7 cellular contexts compared by ENCODE assay signal in the genomic region with DNA sequence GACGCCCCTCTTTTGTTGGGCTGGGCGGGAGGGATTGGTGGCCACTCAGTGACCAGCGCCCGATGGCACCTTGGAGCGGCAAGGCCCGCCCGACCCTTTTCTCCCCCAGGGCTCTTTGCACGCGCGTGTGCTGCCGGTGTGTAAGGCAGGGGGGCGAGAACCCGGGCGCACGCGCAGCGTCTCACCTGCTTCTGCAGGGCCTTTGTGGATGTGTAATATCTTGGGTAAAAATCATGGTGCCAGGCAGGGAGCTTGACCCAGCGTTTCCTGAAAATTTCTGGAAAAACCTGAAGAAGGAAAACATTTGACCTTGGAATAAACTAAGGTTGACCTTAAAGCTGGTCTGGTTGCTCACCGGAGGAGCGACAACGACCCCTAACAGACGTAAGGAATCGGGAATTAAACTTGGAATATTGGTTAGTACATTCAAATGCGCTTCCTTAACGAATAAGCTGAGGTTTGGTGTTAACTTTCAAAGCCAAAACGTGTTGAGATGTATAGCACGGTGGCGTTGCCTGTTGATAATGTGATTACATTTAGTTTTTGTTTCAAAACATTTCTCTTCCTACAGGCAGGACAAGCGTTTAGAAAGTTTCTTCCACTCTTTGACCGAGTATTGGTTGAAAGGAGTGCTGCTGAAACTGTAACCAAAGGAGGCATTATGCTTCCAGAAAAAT. TPM values are rescaled to one million over a fixed set of nuclear protein-coding genes. Genes with fewer than 3 reads are reported as not detected.
A peak's percentile ranks its signal among the peaks of the same experiment; 100 is the strongest.
DNase-seq lines count a peak whose midpoint lies in the region; ATAC-seq and TF ChIP-seq lines count a peak whose summit lies in the region.

No MANE protein-coding gene starts in this region.

- TF ChIP-seq CTCF in upper lobe of right lung (IDR thresholded peaks at IDR 0.05), result no peak

- peak overlapping the region in 1 of 2 experiments; percentile 9 for H3K4ac ChIP-seq in mesenchymal stem cell (ENCODE audit: low read depth in 1 of 2, low read length in 2 of 2)

- peak overlapping the region in 1 of 2 experiments; percentile 77 for H3K23ac ChIP-seq in mesenchymal stem cell (ENCODE audit: low read length in 2 of 2)

- H3K9ac ChIP-seq in mesenchymal stem cell (ENCODE audit: low read length), result peak overlapping the region; percentile 99

- H3K36me3 ChIP-seq in mesenchymal stem cell (ENCODE audit: control insufficient read depth in 1 of 2, insufficient read depth in 2 of 2, low read depth in 1 of 2, low read length in 2 of 2), result peaks cover 14 to 63% of the 10 kb centered on the region in 2 experiments
- peaks cover 50% of the 10 kb centered on the region for H3K36me3 ChIP-seq in upper lobe of right lung

- H3K27me3 ChIP-seq in mesenchymal stem cell (ENCODE audit: control insufficient read depth in 1 of 2, insufficient read depth in 1 of 2, low read length in 2 of 2) (no peaks in the 10 kb centered on the region), upper lobe of right lung (no peaks in the 10 kb centered on the region)

- intact Hi-C loops in upper lobe of right lung (cut with DNase I), result no loop called here

- H3K27ac ChIP-seq in mesenchymal stem cell (ENCODE audit: low read length, poor library complexity, severe bottlenecking) (peak overlapping the region; percentile 62), upper lobe of right lung (peak overlapping the region; percentile 85)

- no peak overlapping the region for H4K8ac ChIP-seq in mesenchymal stem cell (ENCODE audit: low read length)

- H3K14ac ChIP-seq in mesenchymal stem cell (ENCODE audit: low read length in 2 of 2), result no peak overlapping the region

- H2AK5ac ChIP-seq in mesenchymal stem cell (ENCODE audit: low read length, severe bottlenecking), result no peak overlapping the region

- no peak overlapping the region for H4K91ac ChIP-seq in mesenchymal stem cell (ENCODE audit: low read length)

- H2BK5ac ChIP-seq in mesenchymal stem cell (ENCODE audit: low read depth, low read length, poor library complexity, severe bottlenecking), result no peak overlapping the region

- peaks cover 4% of the 10 kb centered on the region for H3K79me1 ChIP-seq in mesenchymal stem cell (replicated peaks; ENCODE audit: low read length, poor library complexity, severe bottlenecking)

- ATAC-seq in GM18498 (IDR thresholded peaks at IDR 0.05; ENCODE audit: unreplicated experiment) (peak; percentile 11), GM21825 (IDR thresholded peaks at IDR 0.05; ENCODE audit: unreplicated experiment) (peak; percentile 4), upper lobe of right lung (peak; percentile 3)

- H3K4me1 ChIP-seq in mesenchymal stem cell (ENCODE audit: control insufficient read depth, insufficient read depth, low read depth, low read length), result peaks cover 4% of the 10 kb centered on the region
- peaks cover 32% of the 10 kb centered on the region for H3K4me1 ChIP-seq in upper lobe of right lung

- peak overlapping the region; percentile 5 for H2AFZ ChIP-seq in mesenchymal stem cell (ENCODE audit: low read depth, low read length)

- under 1% methylated on average over 28 of the region's 30 CpGs for WGBS in mesenchymal stem cell

- peak overlapping the region; percentile 72 for H3K4me2 ChIP-seq in mesenchymal stem cell (ENCODE audit: low read length, poor library complexity, severe bottlenecking)

- DNase-seq in NCI-H1105 (lab: John Stamatoyannopoulos, UW) (peak; percentile 54), cerebellar cortex (ENCODE audit: low spot score) (peak; percentile 31), mesenchymal stem cell (peak; percentile 46), upper lobe of right lung (no peak), EL (no peak)

- H3K18ac ChIP-seq in mesenchymal stem cell (ENCODE audit: low read depth in 1 of 2, low read length in 2 of 2), result peak overlapping the region; percentile 50 to 82

- no peaks in the 10 kb centered on the region for H3K9me3 ChIP-seq in mesenchymal stem cell (ENCODE audit: control insufficient read depth, low read length)
- no peaks in the 10 kb centered on the region for H3K9me3 ChIP-seq in upper lobe of right lung

- peak overlapping the region; percentile 29 for H2BK120ac ChIP-seq in mesenchymal stem cell (ENCODE audit: low read depth, low read length)

- peak overlapping the region; percentile 29 for H2BK15ac ChIP-seq in mesenchymal stem cell (ENCODE audit: low read depth, poor library complexity, severe bottlenecking)

- H3K4me3 ChIP-seq in mesenchymal stem cell (ENCODE audit: insufficient read depth in 1 of 2, low read depth in 1 of 2, low read length in 2 of 2) (peak overlapping the region; percentile 97 to 99), upper lobe of right lung (peak overlapping the region; percentile 93)

- H2BK12ac ChIP-seq in mesenchymal stem cell (ENCODE audit: low read length in 2 of 2), result peak overlapping the region in 1 of 2 experiments; percentile 80

RNA-seq across cellular contexts. Expression of gene HSPE1, which starts 0.5 kb away (rescaled TPM):
- polyA plus RNA-seq in mesenchymal stem cell (2013, experiment 1 of 2), result 222 TPM
- polyA plus RNA-seq in mesenchymal stem cell (2013, experiment 2 of 2), result 222 TPM
- 66.1 TPM for total RNA-seq in upper lobe of right lung

RNA-seq across cellular contexts. Expression of gene HSPD1, which starts 1.0 kb away (rescaled TPM):
- polyA plus RNA-seq in mesenchymal stem cell (2013, experiment 1 of 2), result 141 TPM
- 144 TPM for polyA plus RNA-seq in mesenchymal stem cell (2013, experiment 2 of 2)
- 136 TPM for total RNA-seq in upper lobe of right lung

RNA-seq across cellular contexts. Expression of gene MOB4, which starts 15.2 kb away (rescaled TPM):
- polyA plus RNA-seq in mesenchymal stem cell (2013, experiment 1 of 2), result 29.7 TPM
- polyA plus RNA-seq in mesenchymal stem cell (2013, experiment 2 of 2), result 36.0 TPM
- total RNA-seq in upper lobe of right lung, result 19.6 TPM

RNA-seq across cellular contexts. Expression of gene COQ10B, which starts 47.3 kb away (rescaled TPM):
- 34.8 TPM for polyA plus RNA-seq in mesenchymal stem cell (2013, experiment 1 of 2)
- 36.7 TPM for polyA plus RNA-seq in mesenchymal stem cell (2013, experiment 2 of 2)
- total RNA-seq in upper lobe of right lung, result 26.5 TPM

Comparison
In these comparisons a context has a peak if more than half of its experiments do, and no peak if none do; other contexts are left out.
1. DNase-seq: peak in NCI-H1105 (single experiment), cerebellar cortex (single experiment) and mesenchymal stem cell (single experiment); none in upper lobe of right lung (single experiment) and EL (single experiment).
2. Peak in every context shown above with its lines, with median percentiles within 50 percentile points of each other: ATAC-seq.